Comparison of ENCODE assay signal across 8 cellular contexts in genomic region chr1:205121660-205122488, GRCh38. TPM values are rescaled to one million over a fixed set of nuclear protein-coding genes. Genes with fewer than 3 reads are reported as not detected.
DNase-seq lines count a peak whose midpoint lies in the region; ATAC-seq and TF ChIP-seq lines count a peak whose summit lies in the region.

RBBP5 (minus strand) TSS chr1:205121978; CDS start chr1:205121873, 105 bp downstream.

- H3K4me3 ChIP-seq in AG04450 (ENCODE audit: low read depth, low read length) (peak within 1 kb of the TSS; percentile 100), WI38 (ENCODE audit: low read depth, low read length) (peak within 1 kb of the TSS; percentile 96), cardiac fibroblast (replicated peaks in 1 of 2; ENCODE audit: low read depth in 2 of 2, low read length in 2 of 2) (peak within 1 kb of the TSS; percentile 80 to 98), spleen (peak within 1 kb of the TSS; percentile 55 to 91 (median 86))

- intact Hi-C loops in spleen (cut with DNase I; ENCODE audit: low total_unique reads): loop anchor here (10.0 kb wide), 1 partner anchor 103 kb away; the partner anchor contains the start of gene TMCC2

- H3K4me1 Mint-ChIP-seq in immature natural killer cell: peaks cover 41 to 52% of the 10 kb centered on the region in 2 donors

- H3K9me3 ChIP-seq in AG04450 (ENCODE audit: control insufficient read depth, insufficient read depth, low read length) (no peaks in the 10 kb centered on the region; the same call in 1 of the 2 replicates), spleen (no peaks in the 10 kb centered on the region)

- WGBS in spleen, 5 donors: 0 to 1% (median 0%) methylated on average over 38 to 46 of the region's 46 CpGs

- H3K27ac Mint-ChIP-seq in immature natural killer cell: peak within 1 kb of the TSS; percentile 99 to 100 (median 100)

- H3K9me3 Mint-ChIP-seq in immature natural killer cell: no peaks in the 10 kb centered on the region

- no peaks in the 10 kb centered on the region for H3K27me3 ChIP-seq in AG04450 (ENCODE audit: control insufficient read depth, insufficient read depth, low read length)
- H3K27me3 ChIP-seq in spleen (replicated peaks in 1 of 7): no peaks in the 10 kb centered on the region

- DNase-seq in AG04450 (ENCODE audit: low read depth, low spot score) (peak; percentile 98), NCI-H2227 (lab: John Stamatoyannopoulos, UW; ENCODE audit: unreplicated experiment) (peak; percentile 98), cardiac fibroblast (ENCODE audit: low read depth in 2 of 2) (peak; percentile 99), immature natural killer cell (peak; percentile 97 to 98 (median 97)), spleen (peak; percentile 98)

- ATAC-seq in GM18870 (IDR thresholded peaks at IDR 0.05; ENCODE audit: unreplicated experiment): peak; percentile 93
- ATAC-seq in HG03139 (IDR thresholded peaks at IDR 0.05; ENCODE audit: unreplicated experiment): peak; percentile 94

- peaks cover 0 to 5% (median 3%) of the 10 kb centered on the region in 3 donors for H3K36me3 Mint-ChIP-seq in immature natural killer cell

- CTCF ChIA-PET in AG04450 (lab: Charles Lee): interaction anchor here (0.6 to 4.9 kb wide), 12 partner anchors 10 to 213 kb away, joined by 3 to 39 read pairs (median 5); no protein-coding TSS in a partner anchor

- H3K4me3 Mint-ChIP-seq in immature natural killer cell: peak within 1 kb of the TSS; percentile 96 to 98 (median 97)

- TF ChIP-seq POLR2A in spleen (IDR thresholded peaks at IDR 0.05): peak; percentile 47 to 87 (median 75)

- peaks cover 4 to 5% (median 5%) of the 10 kb centered on the region in 3 donors for H3K27me3 Mint-ChIP-seq in immature natural killer cell (ENCODE audit: low read depth in 3 of 3)

- TF ChIP-seq CTCF in AG04450 (IDR thresholded peaks at IDR 0.05; ENCODE audit: low read depth, low read length) (peak; percentile 90), WI38 (IDR thresholded peaks at IDR 0.05; ENCODE audit: low read depth, low read length) (peak; percentile 71), cardiac fibroblast (IDR thresholded peaks at IDR 0.05; ENCODE audit: low read depth, low read length) (peak; percentile 80), spleen (IDR thresholded peaks at IDR 0.05 in 8 of 11, conservative IDR thresholded peaks at IDR 0.05 in 3 of 11) (peak in 10 of 11 experiments; percentile 18 to 71 (median 65))

- peaks cover 25 to 67% (median 42%) of the 10 kb centered on the region in 6 donors for H3K4me1 ChIP-seq in spleen

- POLR2A ChIA-PET in AG04450 (lab: Yijun Ruan, JAX): interaction anchor here (0.6 to 1.7 kb wide), 6 partner anchors 20 to 386 kb away, joined by 3 to 11 read pairs (median 6); no protein-coding TSS in a partner anchor

- H3K27ac ChIP-seq in AG04450 (ENCODE audit: low read depth, low read length) (peak within 1 kb of the TSS; percentile 78), spleen (peak within 1 kb of the TSS; percentile 90 to 99 (median 94))

- H3K36me3 ChIP-seq in spleen: peaks cover 0 to 27% (median 9%) of the 10 kb centered on the region in 6 donors

RNA-seq across cellular contexts. Expression of gene RBBP5, which starts in this region (rescaled TPM):
- polyA plus RNA-seq in AG04450 (2011; rRNA removed): 12.0 and 16.0 TPM in 2 replicates
- polyA minus RNA-seq in AG04450 (2011; rRNA and poly(A)+ RNA removed): 14.0 and 22.2 TPM in 2 replicates
- 10 to 100 TPM; 11.2 to 20.1 (median 15.5) TPM for polyA plus RNA-seq in immature natural killer cell
- 10 to 100 TPM; 16.7 to 23.4 (median 18.3) TPM for total RNA-seq in spleen
- polyA plus RNA-seq in spleen: 1 to 10 TPM; 4.2 to 7.5 (median 4.6) TPM

Comparison
In these comparisons a context has a peak if more than half of its experiments do, and no peak if none do; other contexts are left out.
1. Peak in every context shown above with its lines: DNase-seq, ATAC-seq, H3K4me3 ChIP-seq and H3K27ac ChIP-seq.